1 cellular context compared by ENCODE assay signal in genomic region chr2:27087823-27088410, GRCh38.
TF ChIP-seq lines count a peak whose summit lies in the region.

No MANE protein-coding gene starts in this region.

TF ChIP-seq in neural cell, 6 proteins besides CTCF, POLR2A, EP300 and RAD21 (continued from another document):
- TF ChIP-seq REST (IDR thresholded peaks at IDR 0.05; ENCODE audit: borderline replicate concordance) (no peak), TAF1 (IDR thresholded peaks at IDR 0.05; ENCODE audit: low read depth) (no peak), EZH2 (IDR thresholded peaks at IDR 0.05; ENCODE audit: borderline replicate concordance, insufficient read depth, low read length, poor library complexity, severe bottlenecking) (no peak), POLR2AphosphoS5 (IDR thresholded peaks at IDR 0.05) (no peak)
